ENCODE assay signal across 27 cellular contexts in genomic region chr18:37572736-37573135, GRCh38. TPM values are rescaled to one million over a fixed set of nuclear protein-coding genes. Genes with fewer than 3 reads are reported as not detected.
"Had no signal": no experiment of that assay in that cellular context is flagged by ENCODE, and none has a peak within 500 bp of the region (broad histone marks: within the 10 kb centered on the region; RNA-seq: fewer than 3 reads in every experiment).

No MANE protein-coding gene starts in this region.

- DNase-seq: kidney; left colon; left lung; lower lobe of right lung; mammary epithelial cell; mesenchymal stem cell; naive B cell; natural killer cell; nephron progenitor cell; pancreas; retina; right cardiac atrium; stimulated activated CD4-positive, alpha-beta T cell treated with anti-CD3 and anti-CD28 coated beads, Interleukin-12 subunit alpha, Interleukin-12 subunit beta, amount 100 ng/mL, for 4 hours; stimulated activated CD4-positive, alpha-beta T cell treated with anti-CD3 and anti-CD28 coated beads, Interleukin-15, amount 100 ng/mL, for 24 hours; stimulated activated CD4-positive, alpha-beta T cell treated with anti-CD3 and anti-CD28 coated beads, Interleukin-2, amount 100 ng/mL, for 24 hours; stimulated activated CD4-positive, alpha-beta T cell treated with anti-CD3 and anti-CD28 coated beads, Interleukin-4, amount 100 ng/mL, for 1 hour; stimulated activated naive CD4-positive, alpha-beta T cell; tibial artery; trophoblast cell; upper lobe of right lung had no signal

- H3K9me3 Mint-ChIP-seq: mesothelial cell of epicardium; natural killer cell; nephron progenitor cell; stimulated activated naive CD8-positive, alpha-beta T cell treated with anti-CD3 and anti-CD28 coated beads, Interleukin-15, Interleukin-2, amounts not matched to agents 100 ng/mL and 50 ng/mL, for 24 hours had no signal

- H3K9ac ChIP-seq: neural progenitor cell had no signal

- H3K4me3 Mint-ChIP-seq: mesothelial cell of epicardium; naive B cell; natural killer cell; nephron progenitor cell; neural progenitor cell; stimulated activated naive CD8-positive, alpha-beta T cell treated with anti-CD3 and anti-CD28 coated beads, Interleukin-15, Interleukin-2, amounts not matched to agents 100 ng/mL and 50 ng/mL, for 24 hours had no signal

- H3K4me2 ChIP-seq: neural progenitor cell had no signal

- H3K27ac Mint-ChIP-seq: mesothelial cell of epicardium; naive B cell; natural killer cell; nephron progenitor cell; neural progenitor cell; stimulated activated naive CD8-positive, alpha-beta T cell treated with anti-CD3 and anti-CD28 coated beads, Interleukin-15, Interleukin-2, amounts not matched to agents 100 ng/mL and 50 ng/mL, for 24 hours had no signal

- H3K36me3 Mint-ChIP-seq: mesothelial cell of epicardium, natural killer cell, neural progenitor cell had no signal

- H3K36me3 ChIP-seq: left lung, lower lobe of right lung, neural progenitor cell, pancreas, prostate gland, suprapubic skin, thoracic aorta, tibial artery, upper lobe of right lung had no signal

- H3K4me1 Mint-ChIP-seq: mesothelial cell of epicardium, natural killer cell had no signal

- H3K27ac ChIP-seq: left lung, lower lobe of right lung, neural progenitor cell, pancreas, prostate gland, skin epidermis, suprapubic skin, thoracic aorta, tibial artery, upper lobe of right lung had no signal

- H3K4me3 ChIP-seq: left lung, lower lobe of right lung, neural progenitor cell, pancreas, prostate gland, skin epidermis, suprapubic skin, thoracic aorta, tibial artery, upper lobe of right lung had no signal

- H3K4me1 ChIP-seq: prostate gland had no signal

RNA-seq across cellular contexts. Expression of gene CELF4, which starts 7.1 kb away (rescaled TPM):
- polyA plus RNA-seq: mammary epithelial cell had no signal
